Comparison of ENCODE assay signal across 8 cellular contexts in the genomic region with DNA sequence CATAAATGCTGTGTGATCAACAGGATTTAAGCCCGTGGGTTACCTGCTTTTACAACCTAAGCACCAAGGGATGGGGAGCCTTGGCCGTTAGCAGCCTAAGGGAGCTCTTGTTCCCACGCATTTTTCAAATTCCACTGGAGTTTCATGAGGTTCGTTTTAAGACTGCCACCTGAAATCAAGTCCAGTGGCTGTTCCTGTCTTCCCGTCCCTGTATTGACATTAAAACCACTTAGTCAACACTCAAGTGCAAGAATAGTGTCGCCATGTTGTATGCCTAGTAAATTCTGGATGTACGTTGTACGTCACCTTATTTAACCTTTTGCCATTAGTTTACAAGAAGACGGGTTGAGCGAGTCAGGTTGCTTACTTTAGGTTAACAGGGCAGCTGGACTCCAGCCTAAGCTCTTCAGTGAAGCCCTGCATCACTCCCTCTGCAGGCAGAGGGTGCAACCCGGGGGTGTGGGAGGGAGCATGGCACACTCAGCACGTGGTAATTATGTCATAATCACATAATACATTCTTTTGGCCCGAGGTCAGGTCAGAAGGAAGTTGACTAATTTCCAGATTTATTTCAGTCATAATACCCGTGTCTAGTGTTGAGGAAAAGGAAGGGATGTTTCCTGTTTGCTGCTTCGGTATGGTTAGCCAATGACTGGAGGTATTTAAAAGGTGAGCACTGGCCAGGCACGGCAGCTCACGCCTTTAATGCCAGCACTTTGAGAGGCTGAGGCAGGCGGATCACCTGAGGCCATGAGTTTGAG. TPM values are rescaled to one million over a fixed set of nuclear protein-coding genes. Genes with fewer than 3 reads are reported as not detected.
DNase-seq lines count a peak whose midpoint lies in the region; ATAC-seq and TF ChIP-seq lines count a peak whose summit lies in the region.

No MANE protein-coding gene starts in this region.

- no peak for TF ChIP-seq POLR2A in sigmoid colon (IDR thresholded peaks at IDR 0.05)

- WGBS in heart right ventricle, 2 donors: 33 to 38% methylated on average over 18 of the region's 18 CpGs
- 19 to 43% methylated on average over 18 of the region's 18 CpGs for WGBS in sigmoid colon, 2 donors

- peaks cover 0 to 4% (median 1%) of the 10 kb centered on the region in 3 donors for H3K27me3 Mint-ChIP-seq in CD14-positive monocyte (ENCODE audit: low read depth in 3 of 3)
- H3K27me3 Mint-ChIP-seq in activated T-helper 1 cell treated with anti-CD3 and anti-CD28 coated beads, Interleukin-12 subunit alpha, Interleukin-12 subunit beta, Interleukin-2, Interleukin-4 antibody, amounts not matched to agents 30 ng/mL and 10 ng/mL and 1 ng/mL, durations not matched to agents 14 hours and 24 hours and 36 hours (ENCODE audit: insufficient read depth): peaks cover 3% of the 10 kb centered on the region

- H3K9me3 ChIP-seq in heart right ventricle: no peaks in the 10 kb centered on the region
- H3K9me3 ChIP-seq in sigmoid colon: no peaks in the 10 kb centered on the region

- H3K4me1 ChIP-seq in heart right ventricle (peaks cover 0 to 57% (median 29%) of the 10 kb centered on the region in 9 donors), sigmoid colon (peaks cover 5 to 59% (median 51%) of the 10 kb centered on the region in 4 donors)

- H3K36me3 ChIP-seq in heart right ventricle: no peaks in the 10 kb centered on the region
- H3K36me3 ChIP-seq in sigmoid colon: no peaks in the 10 kb centered on the region

- peak; percentile 23 for TF ChIP-seq CTCF in CD14-positive monocyte (IDR thresholded peaks at IDR 0.05)
- peak in 7 of 9 donors; percentile 8 to 57 (median 47) for TF ChIP-seq CTCF in heart right ventricle (IDR thresholded peaks at IDR 0.05)
- TF ChIP-seq CTCF in sigmoid colon (IDR thresholded peaks at IDR 0.05): no peak

- no peak overlapping the region for H3K4me3 ChIP-seq in heart right ventricle
- no peak overlapping the region for H3K4me3 ChIP-seq in sigmoid colon

- peak in 1 of 4 donors; percentile 24 for TF ChIP-seq EP300 in sigmoid colon (IDR thresholded peaks at IDR 0.05)

- DNase-seq in CD14-positive monocyte (ENCODE audit: low spot score) (peak; percentile 90), NCI-H2196 treated with DMSO at 0.1 percent for 48 hours (lab: John Stamatoyannopoulos, UW; ENCODE audit: unreplicated experiment) (peak; percentile 86), heart right ventricle (peak; percentile 54 to 76), sigmoid colon (peak; percentile 82), head of caudate nucleus (no peak)
- no peak for DNase-seq in activated T-helper 1 cell treated with anti-CD3 and anti-CD28 coated beads, Interleukin-12 subunit alpha, Interleukin-12 subunit beta, Interleukin-2, Interleukin-4 antibody, amounts not matched to agents 30 ng/mL and 10 ng/mL and 1 ng/mL, durations not matched to agents 14 hours and 24 hours and 36 hours (ENCODE audit: low spot score)

- peaks cover 3 to 7% of the 10 kb centered on the region in 2 donors for H3K36me3 Mint-ChIP-seq in CD14-positive monocyte
- H3K36me3 Mint-ChIP-seq in activated T-helper 1 cell treated with anti-CD3 and anti-CD28 coated beads, Interleukin-12 subunit alpha, Interleukin-12 subunit beta, Interleukin-2, Interleukin-4 antibody, amounts not matched to agents 30 ng/mL and 10 ng/mL and 1 ng/mL, durations not matched to agents 14 hours and 24 hours and 36 hours (ENCODE audit: low read depth): peaks cover 7% of the 10 kb centered on the region

- ATAC-seq in GM21360 (IDR thresholded peaks at IDR 0.05; ENCODE audit: unreplicated experiment) (peak; percentile 76), heart right ventricle (peak; percentile 87 to 98 (median 94)), GM19035 (IDR thresholded peaks at IDR 0.05; ENCODE audit: unreplicated experiment) (no peak)

- peak overlapping the region in 9 of 10 donors; percentile 49 to 77 (median 71) for H3K27ac ChIP-seq in heart right ventricle
- peak overlapping the region; percentile 22 to 73 (median 71) for H3K27ac ChIP-seq in sigmoid colon

- H3K4me1 Mint-ChIP-seq in CD14-positive monocyte: peaks cover 25% of the 10 kb centered on the region
- H3K4me1 Mint-ChIP-seq in activated T-helper 1 cell treated with anti-CD3 and anti-CD28 coated beads, Interleukin-12 subunit alpha, Interleukin-12 subunit beta, Interleukin-2, Interleukin-4 antibody, amounts not matched to agents 30 ng/mL and 10 ng/mL and 1 ng/mL, durations not matched to agents 14 hours and 24 hours and 36 hours (ENCODE audit: low read depth): peaks cover 20% of the 10 kb centered on the region

- H3K27me3 ChIP-seq in heart right ventricle (no peaks in the 10 kb centered on the region), sigmoid colon (no peaks in the 10 kb centered on the region)

- H3K27ac Mint-ChIP-seq in CD14-positive monocyte: peak overlapping the region; percentile 86 to 96 (median 94)
- peak overlapping the region; percentile 18 for H3K27ac Mint-ChIP-seq in activated T-helper 1 cell treated with anti-CD3 and anti-CD28 coated beads, Interleukin-12 subunit alpha, Interleukin-12 subunit beta, Interleukin-2, Interleukin-4 antibody, amounts not matched to agents 30 ng/mL and 10 ng/mL and 1 ng/mL, durations not matched to agents 14 hours and 24 hours and 36 hours

- intact Hi-C loops in CD14-positive monocyte (cut with micrococcal nuclease) (loop anchor here (2.0 to 10.0 kb wide), 3 partner anchors 41 to 1644 kb away; a partner anchor contains a TSS), heart right ventricle (cut with DNase I) (loop anchor here in 4 of 10 donors (2.0 to 5.0 kb wide), 3 partner anchors 36 to 42 kb away; a partner anchor contains a TSS), sigmoid colon (cut with DNase I) (no loop called here), head of caudate nucleus (cut with DNase I) (no loop called here)
- intact Hi-C loops in activated T-helper 1 cell treated with anti-CD3 and anti-CD28 coated beads, Interleukin-12 subunit alpha, Interleukin-12 subunit beta, Interleukin-2, Interleukin-4 antibody, amounts not matched to agents 30 ng/mL and 10 ng/mL and 1 ng/mL, durations not matched to agents 14 hours and 24 hours and 36 hours (cut with micrococcal nuclease): loop anchor here (2.0 kb wide), 1 partner anchor 42 kb away; a partner anchor contains a TSS

- peak overlapping the region; percentile 66 to 83 for H3K4me3 Mint-ChIP-seq in CD14-positive monocyte
- H3K4me3 Mint-ChIP-seq in activated T-helper 1 cell treated with anti-CD3 and anti-CD28 coated beads, Interleukin-12 subunit alpha, Interleukin-12 subunit beta, Interleukin-2, Interleukin-4 antibody, amounts not matched to agents 30 ng/mL and 10 ng/mL and 1 ng/mL, durations not matched to agents 14 hours and 24 hours and 36 hours: no peak overlapping the region

- H3K9me3 Mint-ChIP-seq in CD14-positive monocyte: peaks cover 0 to 14% (median 3%) of the 10 kb centered on the region in 7 donors
- peaks cover under 1% of the 10 kb centered on the region for H3K9me3 Mint-ChIP-seq in activated T-helper 1 cell treated with anti-CD3 and anti-CD28 coated beads, Interleukin-12 subunit alpha, Interleukin-12 subunit beta, Interleukin-2, Interleukin-4 antibody, amounts not matched to agents 30 ng/mL and 10 ng/mL and 1 ng/mL, durations not matched to agents 14 hours and 24 hours and 36 hours

RNA-seq across cellular contexts. Expression of a gene that starts 42.5 kb away (rescaled TPM):
- polyA plus RNA-seq in CD14-positive monocyte: 10 to 100 TPM; 11.0 to 13.7 TPM
- total RNA-seq in activated T-helper 1 cell treated with anti-CD3 and anti-CD28 coated beads, Interleukin-12 subunit alpha, Interleukin-12 subunit beta, Interleukin-2, Interleukin-4 antibody, amounts not matched to agents 30 ng/mL and 10 ng/mL and 1 ng/mL, durations not matched to agents 14 hours and 24 hours and 36 hours: 27.0 and 30.8 TPM in 2 replicates
- 10 to 100 TPM; 13.1 to 24.4 (median 15.4) TPM for total RNA-seq in heart right ventricle
- 1 to 10 TPM; 5.6 to 6.6 TPM for polyA plus RNA-seq in heart right ventricle
- total RNA-seq in sigmoid colon: 10 to 100 TPM; 26.0 to 39.2 (median 31.9) TPM
- 10 to 100 TPM in 2 of 3 donors, 1 to 10 TPM in 1; 9.0 to 15.3 (median 15.1) TPM for polyA plus RNA-seq in sigmoid colon

RNA-seq across cellular contexts. Expression of a gene that starts 42.7 kb away (rescaled TPM):
- 1 to 10 TPM; 7.9 to 9.7 TPM for polyA plus RNA-seq in CD14-positive monocyte
- 24.8 and 30.9 TPM in 2 replicates for total RNA-seq in activated T-helper 1 cell treated with anti-CD3 and anti-CD28 coated beads, Interleukin-12 subunit alpha, Interleukin-12 subunit beta, Interleukin-2, Interleukin-4 antibody, amounts not matched to agents 30 ng/mL and 10 ng/mL and 1 ng/mL, durations not matched to agents 14 hours and 24 hours and 36 hours
- total RNA-seq in heart right ventricle: 10 to 100 TPM; 10.1 to 16.5 (median 13.6) TPM
- 1 to 10 TPM; 2.9 to 9.9 TPM for polyA plus RNA-seq in heart right ventricle
- 10 to 100 TPM in 3 of 4 donors, 1 to 10 TPM in 1; 4.7 to 13.9 (median 12.6) TPM for total RNA-seq in sigmoid colon
- 10 to 100 TPM; 10.1 to 18.5 (median 15.0) TPM for polyA plus RNA-seq in sigmoid colon

Comparison
In these comparisons a context has a peak if more than half of its experiments do, and no peak if none do; other contexts are left out.
1. DNase-seq: peak in CD14-positive monocyte (single experiment), NCI-H2196 treated with DMSO at 0.1 percent for 48 hours (single experiment), heart right ventricle (2 of 2) and sigmoid colon (single experiment); none in activated T-helper 1 cell treated with anti-CD3 and anti-CD28 coated beads, Interleukin-12 subunit alpha, Interleukin-12 subunit beta, Interleukin-2, Interleukin-4 antibody, amounts not matched to agents 30 ng/mL and 10 ng/mL and 1 ng/mL, durations not matched to agents 14 hours and 24 hours and 36 hours (single experiment) and head of caudate nucleus (0 of 42).
2. CTCF ChIP-seq: peak in CD14-positive monocyte (single experiment) and heart right ventricle (7 of 9); none in sigmoid colon (0 of 4).
3. intact Hi-C loops: an anchor here in CD14-positive monocyte (2.0 to 10.0 kb wide) and activated T-helper 1 cell treated with anti-CD3 and anti-CD28 coated beads, Interleukin-12 subunit alpha, Interleukin-12 subunit beta, Interleukin-2, Interleukin-4 antibody, amounts not matched to agents 30 ng/mL and 10 ng/mL and 1 ng/mL, durations not matched to agents 14 hours and 24 hours and 36 hours (2.0 kb wide); none called in sigmoid colon and head of caudate nucleus.